ENCODE assay signal across 23 cellular contexts in genomic region chr2:98555681-98556080, GRCh38. TPM values are rescaled to one million over a fixed set of nuclear protein-coding genes. Genes with fewer than 3 reads are reported as not detected.
DNase-seq lines count a peak whose midpoint lies in the region; ATAC-seq and TF ChIP-seq lines count a peak whose summit lies in the region.
"Had no signal": no experiment of that assay in that cellular context is flagged by ENCODE, and none has a peak within 500 bp of the region (broad histone marks: within the 10 kb centered on the region; RNA-seq: fewer than 3 reads in every experiment).

No MANE protein-coding gene starts in this region.

- no peak for DNase-seq in activated naive CD4-positive, alpha-beta T cell treated with anti-CD3 and anti-CD28 coated beads for 36 hours
- DNase-seq in activated naive CD4-positive, alpha-beta T cell treated with anti-CD3 and anti-CD28 coated beads, Interleukin-2, amount 50 U/mL, for 16 hours: no peak
- no peak for DNase-seq in MM.1S
- no peak for DNase-seq in memory B cell (ENCODE audit: low spot score in 2 of 2)
- DNase-seq in NCI-H524 (lab: John Stamatoyannopoulos, UW): no peak
- no peak for DNase-seq in substantia nigra (lab: John Stamatoyannopoulos, UW)
- no peak for DNase-seq in ACHN
- DNase-seq: activated CD8-positive, alpha-beta memory T cell treated with anti-CD3 and anti-CD28 coated beads, Interleukin-2, amount 10 ng/mL, durations not matched to agents 7 days and 5 days; activated gamma-delta T cell treated with Interleukin-2 at 50 U/mL for 16 hours; CD4-positive, CD25-positive, alpha-beta regulatory T cell; DMS79; foreskin keratinocyte; mesenchymal stem cell; NCI-H146; NCI-H69; psoas muscle; small intestine; stimulated activated CD4-positive, alpha-beta T cell treated with anti-CD3 and anti-CD28 coated beads, Interleukin-2, amount 100 ng/mL, for 48 hours; T-cell; uterus had no signal

- H3K4me1 ChIP-seq in MM.1S (ENCODE audit: low read length) (peaks cover 42% of the 10 kb centered on the region), thymus (ENCODE audit: control insufficient read depth, insufficient read depth, low read length) (peaks cover 60% of the 10 kb centered on the region)
- H3K4me1 ChIP-seq: foreskin keratinocyte, uterus had no signal

- no peak for TF ChIP-seq CTCF in MM.1S (IDR thresholded peaks at IDR 0.05; ENCODE audit: low read length)

- in situ Hi-C loops in ACHN (cut with HindIII; ENCODE audit: low pct_ligation_motif_present, low pct_unique_long_range_greater_than_20kb, low sequenced_read_pairs): no loop called here

- no peaks in the 10 kb centered on the region for H3K27me3 ChIP-seq in MM.1S (replicated peaks; ENCODE audit: insufficient read depth, low read length)
- H3K27me3 ChIP-seq in thymus (ENCODE audit: control insufficient read depth, insufficient read depth): no peaks in the 10 kb centered on the region
- H3K27me3 ChIP-seq: foreskin keratinocyte, uterus had no signal

- no peak overlapping the region for H3K4me2 ChIP-seq in MM.1S (ENCODE audit: low read depth, low read length)

- peaks cover 90% of the 10 kb centered on the region for H3K79me2 ChIP-seq in MM.1S (ENCODE audit: low read length)

- H3K9me2 ChIP-seq in MM.1S (replicated peaks; ENCODE audit: insufficient read depth, low read length): no peaks in the 10 kb centered on the region

- H3K4me3 ChIP-seq in MM.1S (ENCODE audit: low read length) (no peak overlapping the region), thymus (ENCODE audit: low read length) (no peak overlapping the region)
- H3K4me3 ChIP-seq: psoas muscle, uterus had no signal

- CTCF ChIA-PET in activated naive CD4-positive, alpha-beta T cell treated with anti-CD3 and anti-CD28 coated beads for 36 hours (lab: Charles Lee): interaction anchor here (3.0 kb wide), 1 partner anchor 13 kb away, joined by 13 read pairs; no protein-coding TSS in a partner anchor

- peaks cover 31% of the 10 kb centered on the region for H3K4me1 Mint-ChIP-seq in activated naive CD4-positive, alpha-beta T cell treated with anti-CD3 and anti-CD28 coated beads for 36 hours (ENCODE audit: low read depth)
- H3K4me1 Mint-ChIP-seq in memory B cell: peaks cover 24% of the 10 kb centered on the region

- intact Hi-C loops in activated naive CD4-positive, alpha-beta T cell treated with anti-CD3 and anti-CD28 coated beads for 36 hours (cut with micrococcal nuclease): no loop called here

- H3K27ac ChIP-seq in MM.1S (ENCODE audit: low read length) (peak overlapping the region; percentile 54; the same call in 1 of the 2 replicates), thymus (ENCODE audit: low read depth) (peak overlapping the region; percentile 36), substantia nigra (ENCODE audit: low read depth, low read length, poor library complexity, severe bottlenecking) (no peak overlapping the region)
- H3K27ac ChIP-seq: foreskin keratinocyte, psoas muscle, uterus had no signal

- no peak overlapping the region for H3K9ac ChIP-seq in MM.1S (ENCODE audit: low read length)

- 99% methylated on average over 8 of the region's 8 CpGs for WGBS in thymus

- H3K9me3 ChIP-seq in MM.1S (replicated peaks; ENCODE audit: insufficient read depth, low read length) (no peaks in the 10 kb centered on the region), thymus (ENCODE audit: control insufficient read depth) (no peaks in the 10 kb centered on the region)
- H3K9me3 ChIP-seq: psoas muscle, uterus had no signal

- no peaks in the 10 kb centered on the region for H3K9me3 Mint-ChIP-seq in activated naive CD4-positive, alpha-beta T cell treated with anti-CD3 and anti-CD28 coated beads for 36 hours
- H3K9me3 Mint-ChIP-seq in memory B cell: no peaks in the 10 kb centered on the region
- H3K9me3 Mint-ChIP-seq: CD4-positive, CD25-positive, alpha-beta regulatory T cell; IgD-negative memory B cell; T-cell had no signal

- no peak for ATAC-seq in memory B cell (ENCODE audit: low read depth)
- ATAC-seq: activated CD8-positive, alpha-beta memory T cell treated with anti-CD3 and anti-CD28 coated beads, Interleukin-2, amount 10 ng/mL, durations not matched to agents 7 days and 5 days; foreskin keratinocyte; psoas muscle; Right ventricle myocardium inferior; T-cell had no signal

- peaks cover 10% of the 10 kb centered on the region for H3K36me3 Mint-ChIP-seq in activated naive CD4-positive, alpha-beta T cell treated with anti-CD3 and anti-CD28 coated beads for 36 hours (ENCODE audit: low read depth)
- peaks cover 15% of the 10 kb centered on the region for H3K36me3 Mint-ChIP-seq in memory B cell

- H3K36me3 ChIP-seq in MM.1S (replicated peaks; ENCODE audit: insufficient read depth, low read length) (peaks cover 13% of the 10 kb centered on the region; the same call in 1 of the 2 replicates), thymus (ENCODE audit: control insufficient read depth, insufficient read depth) (peaks cover 50% of the 10 kb centered on the region)
- H3K36me3 ChIP-seq: uterus had no signal

- H2AFZ ChIP-seq in MM.1S (ENCODE audit: low read length): no peak overlapping the region

- no peak overlapping the region for H3K4me3 Mint-ChIP-seq in activated naive CD4-positive, alpha-beta T cell treated with anti-CD3 and anti-CD28 coated beads for 36 hours
- H3K4me3 Mint-ChIP-seq in memory B cell: no peak overlapping the region
- H3K4me3 Mint-ChIP-seq: activated CD8-positive, alpha-beta memory T cell treated with anti-CD3 and anti-CD28 coated beads, Interleukin-2, amount 10 ng/mL, durations not matched to agents 7 days and 5 days; CD4-positive, CD25-positive, alpha-beta regulatory T cell; T-cell had no signal

- peak overlapping the region; percentile 68 for H3K27ac Mint-ChIP-seq in activated naive CD4-positive, alpha-beta T cell treated with anti-CD3 and anti-CD28 coated beads for 36 hours
- peak overlapping the region; percentile 80 for H3K27ac Mint-ChIP-seq in memory B cell

- no peaks in the 10 kb centered on the region for H4K20me1 ChIP-seq in MM.1S (ENCODE audit: insufficient read depth, low read length)

- H3F3A ChIP-seq in MM.1S (ENCODE audit: insufficient read depth, low read length): no peaks in the 10 kb centered on the region

- H3K27me3 Mint-ChIP-seq in activated naive CD4-positive, alpha-beta T cell treated with anti-CD3 and anti-CD28 coated beads for 36 hours (ENCODE audit: low read depth): no peaks in the 10 kb centered on the region
- H3K27me3 Mint-ChIP-seq in memory B cell: no peaks in the 10 kb centered on the region
- H3K27me3 Mint-ChIP-seq: activated CD8-positive, alpha-beta memory T cell treated with anti-CD3 and anti-CD28 coated beads, Interleukin-2, amount 10 ng/mL, durations not matched to agents 7 days and 5 days; CD4-positive, CD25-positive, alpha-beta regulatory T cell; IgD-negative memory B cell; T-cell had no signal

RNA-seq across cellular contexts. Expression of gene COA5, which starts 52.6 kb away (rescaled TPM):
- 10 to 100 TPM; 34.4 to 37.8 TPM for total RNA-seq in activated naive CD4-positive, alpha-beta T cell treated with anti-CD3 and anti-CD28 coated beads for 36 hours
- 114 TPM for polyA plus RNA-seq in thymus

RNA-seq across cellular contexts. Expression of gene UNC50, which starts 52.7 kb away (rescaled TPM):
- total RNA-seq in activated naive CD4-positive, alpha-beta T cell treated with anti-CD3 and anti-CD28 coated beads for 36 hours: 10 to 100 TPM; 23.0 to 24.1 TPM
- 68.5 TPM for polyA plus RNA-seq in thymus
